1 cellular context compared by ENCODE assay signal in the genomic region with DNA sequence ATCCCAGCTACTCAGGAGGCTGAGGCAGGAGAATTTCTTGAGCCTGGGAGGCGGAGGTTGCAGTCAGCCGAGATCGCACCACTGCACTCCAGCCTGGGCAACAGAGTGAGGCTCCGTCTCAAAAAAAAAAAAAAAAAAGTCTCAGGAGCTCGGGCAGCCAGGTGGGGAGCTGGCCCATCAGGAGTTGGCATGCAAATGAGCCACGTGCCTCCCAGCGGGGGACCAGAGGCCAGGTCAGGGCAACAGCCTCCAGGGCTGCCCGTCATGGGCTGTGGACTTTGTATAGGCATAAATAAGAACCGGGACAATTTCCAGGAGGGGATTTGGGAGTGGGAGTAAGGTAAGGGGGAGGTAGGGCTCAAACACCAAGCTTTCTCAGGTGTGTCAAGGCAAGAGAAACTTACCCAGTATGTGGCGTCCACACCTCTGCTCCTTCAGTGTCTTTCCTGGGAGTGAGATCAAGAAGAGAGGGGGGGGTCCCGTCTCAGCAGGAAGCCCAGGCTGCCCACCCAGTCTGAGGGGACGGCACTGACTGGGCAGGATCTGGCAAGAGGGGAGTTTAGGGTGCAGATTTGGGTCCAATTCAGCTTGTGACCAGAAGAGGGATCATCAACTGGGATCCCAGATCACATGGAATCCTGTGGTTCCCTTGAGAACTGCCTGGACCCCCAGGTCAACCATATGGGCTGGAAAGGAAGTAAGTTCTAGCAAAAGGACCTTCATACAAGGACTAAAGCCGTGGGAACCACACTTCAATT.
TF ChIP-seq lines count a peak whose summit lies in the region.

No MANE protein-coding gene starts in this region.

TF ChIP-seq in HepG2, 621 proteins besides CTCF, POLR2A, EP300 and RAD21 (continued from another document and continues in another):
- TF ChIP-seq, protein P1, sequence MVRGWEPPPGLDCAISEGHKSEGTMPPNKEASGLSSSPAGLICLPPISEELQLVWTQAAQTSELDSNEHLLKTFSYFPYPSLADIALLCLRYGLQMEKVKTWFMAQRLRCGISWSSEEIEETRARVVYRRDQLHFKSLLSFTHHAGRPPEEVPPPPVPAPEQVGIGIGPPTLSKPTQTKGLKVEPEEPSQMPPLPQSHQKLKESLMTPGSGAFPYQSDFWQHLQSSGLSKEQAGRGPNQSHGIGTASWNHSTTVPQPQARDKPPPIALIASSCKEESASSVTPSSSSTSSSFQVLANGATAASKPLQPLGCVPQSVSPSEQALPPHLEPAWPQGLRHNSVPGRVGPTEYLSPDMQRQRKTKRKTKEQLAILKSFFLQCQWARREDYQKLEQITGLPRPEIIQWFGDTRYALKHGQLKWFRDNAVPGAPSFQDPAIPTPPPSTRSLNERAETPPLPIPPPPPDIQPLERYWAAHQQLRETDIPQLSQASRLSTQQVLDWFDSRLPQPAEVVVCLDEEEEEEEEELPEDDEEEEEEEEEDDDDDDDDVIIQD (CRISPR knock-in tag; IDR thresholded peaks at IDR 0.05; ENCODE audit: low read depth) = no peak
- TF ChIP-seq CREB1 (IDR thresholded peaks at IDR 0.05) (no peak), CREB1 (CRISPR knock-in tag; IDR thresholded peaks at IDR 0.05) (no peak), ZNF260 (CRISPR knock-in tag; IDR thresholded peaks at IDR 0.05; ENCODE audit: borderline replicate concordance, low read depth) (no peak), SIN3B (IDR thresholded peaks at IDR 0.05; ENCODE audit: low read length) (no peak), ZKSCAN5 (CRISPR knock-in tag; IDR thresholded peaks at IDR 0.05) (no peak), ZNF225 (CRISPR knock-in tag; IDR thresholded peaks at IDR 0.05) (no peak; the same call in 1 of the 2 replicates), MBNL3 (CRISPR knock-in tag; conservative IDR thresholded peaks at IDR 0.05) (no peak), SPEN (CRISPR knock-in tag; IDR thresholded peaks at IDR 0.05; ENCODE audit: low read depth) (peak; percentile 75; the same call in 1 of the 2 replicates), SIN3A (IDR thresholded peaks at IDR 0.05; ENCODE audit: borderline replicate concordance, low read depth, low read length) (peak; percentile 12; the same call in 1 of the 2 replicates), SRF (IDR thresholded peaks at IDR 0.05; ENCODE audit: low read depth, low read length) (no peak), KDM3A (CRISPR knock-in tag; IDR thresholded peaks at IDR 0.05; ENCODE audit: low read depth) (no peak), HNF4A (CRISPR knock-in tag; IDR thresholded peaks at IDR 0.05) (peak; percentile 80), NCOA5 (CRISPR knock-in tag; IDR thresholded peaks at IDR 0.05) (no peak), ZNF83 (CRISPR knock-in tag; IDR thresholded peaks at IDR 0.05; ENCODE audit: borderline replicate concordance) (no peak), HDAC1 (CRISPR knock-in tag; IDR thresholded peaks at IDR 0.05) (peak; percentile 53; the same call in 1 of the 2 replicates), ZNF501 (CRISPR knock-in tag; IDR thresholded peaks at IDR 0.05) (no peak), ZNF558 (CRISPR knock-in tag; IDR thresholded peaks at IDR 0.05; ENCODE audit: borderline replicate concordance) (no peak), ZBTB7B (CRISPR knock-in tag; IDR thresholded peaks at IDR 0.05) (peak; percentile 20; the same call in 1 of the 2 replicates), ZMYM3 (CRISPR knock-in tag; IDR thresholded peaks at IDR 0.05) (peak; percentile 56), JUND (CRISPR knock-in tag; IDR thresholded peaks at IDR 0.05) (no peak), ARHGAP35 (CRISPR knock-in tag; IDR thresholded peaks at IDR 0.05; ENCODE audit: borderline replicate concordance) (no peak), PPARG (CRISPR knock-in tag; conservative IDR thresholded peaks at IDR 0.05) (no peak), MYNN (CRISPR knock-in tag; IDR thresholded peaks at IDR 0.05; ENCODE audit: low read depth) (no peak), GTF3A (CRISPR knock-in tag; conservative IDR thresholded peaks at IDR 0.05) (no peak), CENPX (CRISPR knock-in tag; IDR thresholded peaks at IDR 0.05) (no peak), SP2 (CRISPR knock-in tag; IDR thresholded peaks at IDR 0.05) (no peak), STAG1 (CRISPR knock-in tag; IDR thresholded peaks at IDR 0.05) (peak; percentile 12; the same call in 1 of the 2 replicates), ZMYM2 (CRISPR knock-in tag; IDR thresholded peaks at IDR 0.05) (0 out of 2 replicates have a peak, but pooled peaks have one; percentile 15), SRSF1 (optimal IDR thresholded peaks at IDR 0.05; ENCODE audit: low read depth, low read length) (no peak), ZSCAN25 (CRISPR knock-in tag; IDR thresholded peaks at IDR 0.05) (no peak), SOX5 (CRISPR knock-in tag; IDR thresholded peaks at IDR 0.05; ENCODE audit: borderline replicate concordance) (peak; percentile 22; the same call in 1 of the 2 replicates), ARID2 (CRISPR knock-in tag; IDR thresholded peaks at IDR 0.05; ENCODE audit: borderline replicate concordance) (no peak), GLI4 (CRISPR knock-in tag; IDR thresholded peaks at IDR 0.05; ENCODE audit: borderline replicate concordance) (no peak), NR2F6 (IDR thresholded peaks at IDR 0.05) (peak; percentile 48; the same call in 1 of the 2 replicates), NR2F6 (CRISPR knock-in tag; IDR thresholded peaks at IDR 0.05) (peak; percentile 78), SNRNP70 (IDR thresholded peaks at IDR 0.05; ENCODE audit: low read depth, low read length) (no peak), ZNF550 (CRISPR knock-in tag; IDR thresholded peaks at IDR 0.05; ENCODE audit: borderline replicate concordance) (no peak), MXD4 (CRISPR knock-in tag; IDR thresholded peaks at IDR 0.05) (no peak)
- TF ChIP-seq, protein P2, sequence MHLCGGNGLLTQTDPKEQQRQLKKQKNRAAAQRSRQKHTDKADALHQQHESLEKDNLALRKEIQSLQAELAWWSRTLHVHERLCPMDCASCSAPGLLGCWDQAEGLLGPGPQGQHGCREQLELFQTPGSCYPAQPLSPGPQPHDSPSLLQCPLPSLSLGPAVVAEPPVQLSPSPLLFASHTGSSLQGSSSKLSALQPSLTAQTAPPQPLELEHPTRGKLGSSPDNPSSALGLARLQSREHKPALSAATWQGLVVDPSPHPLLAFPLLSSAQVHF (CRISPR knock-in tag; IDR thresholded peaks at IDR 0.05) = no peak
- TF ChIP-seq, protein P3, sequence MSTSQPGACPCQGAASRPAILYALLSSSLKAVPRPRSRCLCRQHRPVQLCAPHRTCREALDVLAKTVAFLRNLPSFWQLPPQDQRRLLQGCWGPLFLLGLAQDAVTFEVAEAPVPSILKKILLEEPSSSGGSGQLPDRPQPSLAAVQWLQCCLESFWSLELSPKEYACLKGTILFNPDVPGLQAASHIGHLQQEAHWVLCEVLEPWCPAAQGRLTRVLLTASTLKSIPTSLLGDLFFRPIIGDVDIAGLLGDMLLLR (CRISPR knock-in tag; IDR thresholded peaks at IDR 0.05) = 0 out of 2 replicates have a peak, but pooled peaks have one; percentile 46
- TF ChIP-seq, protein P4, sequence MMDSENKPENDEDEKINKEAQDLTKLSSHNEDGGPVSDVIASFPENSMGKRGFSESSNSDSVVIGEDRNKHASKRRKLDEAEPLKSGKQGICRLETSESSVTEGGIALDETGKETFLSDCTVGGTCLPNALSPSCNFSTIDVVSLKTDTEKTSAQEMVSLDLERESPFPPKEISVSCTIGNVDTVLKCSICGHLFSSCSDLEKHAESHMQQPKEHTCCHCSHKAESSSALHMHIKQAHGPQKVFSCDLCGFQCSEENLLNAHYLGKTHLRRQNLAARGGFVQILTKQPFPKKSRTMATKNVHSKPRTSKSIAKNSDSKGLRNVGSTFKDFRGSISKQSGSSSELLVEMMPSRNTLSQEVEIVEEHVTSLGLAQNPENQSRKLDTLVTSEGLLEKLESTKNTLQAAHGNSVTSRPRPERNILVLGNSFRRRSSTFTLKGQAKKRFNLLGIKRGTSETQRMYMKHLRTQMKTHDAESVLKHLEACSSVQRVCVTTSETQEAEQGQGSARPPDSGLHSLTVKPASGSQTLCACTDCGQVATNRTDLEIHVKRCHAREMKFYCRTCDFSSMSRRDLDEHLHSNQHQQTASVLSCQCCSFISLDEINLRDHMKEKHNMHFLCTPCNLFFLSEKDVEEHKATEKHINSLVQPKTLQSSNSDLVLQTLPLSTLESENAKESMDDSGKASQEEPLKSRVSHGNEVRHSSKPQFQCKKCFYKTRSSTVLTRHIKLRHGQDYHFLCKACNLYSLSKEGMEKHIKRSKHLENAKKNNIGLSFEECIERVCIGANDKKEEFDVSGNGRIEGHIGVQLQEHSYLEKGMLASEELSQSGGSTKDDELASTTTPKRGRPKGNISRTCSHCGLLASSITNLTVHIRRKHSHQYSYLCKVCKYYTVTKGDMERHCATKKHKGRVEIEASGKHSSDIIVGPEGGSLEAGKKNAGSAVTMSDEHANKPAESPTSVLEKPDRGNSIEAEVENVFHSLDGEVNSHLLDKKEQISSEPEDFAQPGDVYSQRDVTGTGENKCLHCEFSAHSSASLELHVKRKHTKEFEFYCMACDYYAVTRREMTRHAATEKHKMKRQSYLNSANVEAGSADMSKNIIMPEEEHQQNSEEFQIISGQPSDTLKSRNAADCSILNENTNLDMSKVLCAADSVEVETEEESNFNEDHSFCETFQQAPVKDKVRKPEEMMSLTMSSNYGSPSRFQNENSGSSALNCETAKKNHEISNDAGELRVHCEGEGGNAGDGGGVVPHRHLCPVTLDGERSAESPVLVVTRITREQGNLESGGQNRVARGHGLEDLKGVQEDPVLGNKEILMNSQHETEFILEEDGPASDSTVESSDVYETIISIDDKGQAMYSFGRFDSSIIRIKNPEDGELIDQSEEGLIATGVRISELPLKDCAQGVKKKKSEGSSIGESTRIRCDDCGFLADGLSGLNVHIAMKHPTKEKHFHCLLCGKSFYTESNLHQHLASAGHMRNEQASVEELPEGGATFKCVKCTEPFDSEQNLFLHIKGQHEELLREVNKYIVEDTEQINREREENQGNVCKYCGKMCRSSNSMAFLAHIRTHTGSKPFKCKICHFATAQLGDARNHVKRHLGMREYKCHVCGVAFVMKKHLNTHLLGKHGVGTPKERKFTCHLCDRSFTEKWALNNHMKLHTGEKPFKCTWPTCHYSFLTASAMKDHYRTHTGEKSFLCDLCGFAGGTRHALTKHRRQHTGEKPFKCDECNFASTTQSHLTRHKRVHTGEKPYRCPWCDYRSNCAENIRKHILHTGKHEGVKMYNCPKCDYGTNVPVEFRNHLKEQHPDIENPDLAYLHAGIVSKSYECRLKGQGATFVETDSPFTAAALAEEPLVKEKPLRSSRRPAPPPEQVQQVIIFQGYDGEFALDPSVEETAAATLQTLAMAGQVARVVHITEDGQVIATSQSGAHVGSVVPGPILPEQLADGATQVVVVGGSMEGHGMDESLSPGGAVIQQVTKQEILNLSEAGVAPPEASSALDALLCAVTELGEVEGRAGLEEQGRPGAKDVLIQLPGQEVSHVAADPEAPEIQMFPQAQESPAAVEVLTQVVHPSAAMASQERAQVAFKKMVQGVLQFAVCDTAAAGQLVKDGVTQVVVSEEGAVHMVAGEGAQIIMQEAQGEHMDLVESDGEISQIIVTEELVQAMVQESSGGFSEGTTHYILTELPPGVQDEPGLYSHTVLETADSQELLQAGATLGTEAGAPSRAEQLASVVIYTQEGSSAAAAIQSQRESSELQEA (CRISPR knock-in tag; IDR thresholded peaks at IDR 0.05; ENCODE audit: not compliant biosample characterization) = no peak
- TF ChIP-seq, protein P5, sequence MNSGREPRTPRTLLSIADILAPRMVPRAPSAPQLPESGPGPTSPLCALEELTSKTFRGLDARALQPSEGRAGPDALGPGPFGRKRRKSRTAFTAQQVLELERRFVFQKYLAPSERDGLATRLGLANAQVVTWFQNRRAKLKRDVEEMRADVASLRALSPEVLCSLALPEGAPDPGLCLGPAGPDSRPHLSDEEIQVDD (CRISPR knock-in tag; IDR thresholded peaks at IDR 0.05; ENCODE audit: borderline replicate concordance) = 0 out of 2 replicates have a peak, but pooled peaks have one; percentile 11
- TF ChIP-seq, protein P6, sequence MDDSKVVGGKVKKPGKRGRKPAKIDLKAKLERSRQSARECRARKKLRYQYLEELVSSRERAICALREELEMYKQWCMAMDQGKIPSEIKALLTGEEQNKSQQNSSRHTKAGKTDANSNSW (CRISPR knock-in tag; IDR thresholded peaks at IDR 0.05; ENCODE audit: borderline replicate concordance) = no peak
- TF ChIP-seq, protein P7, sequence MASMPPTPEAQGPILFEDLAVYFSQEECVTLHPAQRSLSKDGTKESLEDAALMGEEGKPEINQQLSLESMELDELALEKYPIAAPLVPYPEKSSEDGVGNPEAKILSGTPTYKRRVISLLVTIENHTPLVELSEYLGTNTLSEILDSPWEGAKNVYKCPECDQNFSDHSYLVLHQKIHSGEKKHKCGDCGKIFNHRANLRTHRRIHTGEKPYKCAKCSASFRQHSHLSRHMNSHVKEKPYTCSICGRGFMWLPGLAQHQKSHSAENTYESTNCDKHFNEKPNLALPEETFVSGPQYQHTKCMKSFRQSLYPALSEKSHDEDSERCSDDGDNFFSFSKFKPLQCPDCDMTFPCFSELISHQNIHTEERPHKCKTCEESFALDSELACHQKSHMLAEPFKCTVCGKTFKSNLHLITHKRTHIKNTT (CRISPR knock-in tag; IDR thresholded peaks at IDR 0.05) = no peak
- TF ChIP-seq, protein P8, sequence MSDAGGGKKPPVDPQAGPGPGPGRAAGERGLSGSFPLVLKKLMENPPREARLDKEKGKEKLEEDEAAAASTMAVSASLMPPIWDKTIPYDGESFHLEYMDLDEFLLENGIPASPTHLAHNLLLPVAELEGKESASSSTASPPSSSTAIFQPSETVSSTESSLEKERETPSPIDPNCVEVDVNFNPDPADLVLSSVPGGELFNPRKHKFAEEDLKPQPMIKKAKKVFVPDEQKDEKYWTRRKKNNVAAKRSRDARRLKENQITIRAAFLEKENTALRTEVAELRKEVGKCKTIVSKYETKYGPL (CRISPR knock-in tag; IDR thresholded peaks at IDR 0.05) = no peak
- TF ChIP-seq, protein P9, sequence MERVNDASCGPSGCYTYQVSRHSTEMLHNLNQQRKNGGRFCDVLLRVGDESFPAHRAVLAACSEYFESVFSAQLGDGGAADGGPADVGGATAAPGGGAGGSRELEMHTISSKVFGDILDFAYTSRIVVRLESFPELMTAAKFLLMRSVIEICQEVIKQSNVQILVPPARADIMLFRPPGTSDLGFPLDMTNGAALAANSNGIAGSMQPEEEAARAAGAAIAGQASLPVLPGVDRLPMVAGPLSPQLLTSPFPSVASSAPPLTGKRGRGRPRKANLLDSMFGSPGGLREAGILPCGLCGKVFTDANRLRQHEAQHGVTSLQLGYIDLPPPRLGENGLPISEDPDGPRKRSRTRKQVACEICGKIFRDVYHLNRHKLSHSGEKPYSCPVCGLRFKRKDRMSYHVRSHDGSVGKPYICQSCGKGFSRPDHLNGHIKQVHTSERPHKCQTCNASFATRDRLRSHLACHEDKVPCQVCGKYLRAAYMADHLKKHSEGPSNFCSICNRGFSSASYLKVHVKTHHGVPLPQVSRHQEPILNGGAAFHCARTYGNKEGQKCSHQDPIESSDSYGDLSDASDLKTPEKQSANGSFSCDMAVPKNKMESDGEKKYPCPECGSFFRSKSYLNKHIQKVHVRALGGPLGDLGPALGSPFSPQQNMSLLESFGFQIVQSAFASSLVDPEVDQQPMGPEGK (CRISPR knock-in tag; IDR thresholded peaks at IDR 0.05) = peak; percentile 49; the same call in 1 of the 2 replicates
- TF ChIP-seq, protein P10, sequence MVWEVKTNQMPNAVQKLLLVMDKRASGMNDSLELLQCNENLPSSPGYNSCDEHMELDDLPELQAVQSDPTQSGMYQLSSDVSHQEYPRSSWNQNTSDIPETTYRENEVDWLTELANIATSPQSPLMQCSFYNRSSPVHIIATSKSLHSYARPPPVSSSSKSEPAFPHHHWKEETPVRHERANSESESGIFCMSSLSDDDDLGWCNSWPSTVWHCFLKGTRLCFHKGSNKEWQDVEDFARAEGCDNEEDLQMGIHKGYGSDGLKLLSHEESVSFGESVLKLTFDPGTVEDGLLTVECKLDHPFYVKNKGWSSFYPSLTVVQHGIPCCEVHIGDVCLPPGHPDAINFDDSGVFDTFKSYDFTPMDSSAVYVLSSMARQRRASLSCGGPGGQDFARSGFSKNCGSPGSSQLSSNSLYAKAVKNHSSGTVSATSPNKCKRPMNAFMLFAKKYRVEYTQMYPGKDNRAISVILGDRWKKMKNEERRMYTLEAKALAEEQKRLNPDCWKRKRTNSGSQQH (CRISPR knock-in tag; IDR thresholded peaks at IDR 0.05; ENCODE audit: low read depth) = no peak
